22 cellular contexts compared by ENCODE assay signal in genomic region chr17:41634639-41635038, GRCh38. TPM values are rescaled to one million over a fixed set of nuclear protein-coding genes. Genes with fewer than 3 reads are reported as not detected.
DNase-seq lines count a peak whose midpoint lies in the region; ATAC-seq, FAIRE-seq and TF ChIP-seq lines count a peak whose summit lies in the region.
"Had no signal": no experiment of that assay in that cellular context is flagged by ENCODE, and none has a peak within 500 bp of the region (broad histone marks: within the 10 kb centered on the region; RNA-seq: fewer than 3 reads in every experiment).

No MANE protein-coding gene starts in this region.

- H3K36me3 ChIP-seq in WERI-Rb-1 (no peaks in the 10 kb centered on the region), right lobe of liver (no peaks in the 10 kb centered on the region), stomach (no peaks in the 10 kb centered on the region)
- H3K36me3 ChIP-seq: tibial artery had no signal

- no peak overlapping the region for H3K4me2 ChIP-seq in A549

- CTCF ChIA-PET in A549 (lab: Yijun Ruan, JAX) = interaction anchor here (0.6 to 4.5 kb wide), 6 partner anchors 13 to 1004 kb away, joined by 3 to 37 read pairs (median 4); no protein-coding TSS in a partner anchor

- DNase-seq in A549 (ENCODE audit: low read depth in 1 of 2, low spot score in 1 of 2) (no peak), WERI-Rb-1 (no peak), right lobe of liver (no peak), HPDE6-E6E7 (ENCODE audit: extremely low spot score) (no peak), stomach (no peak)
- no peak for DNase-seq in activated CD4-positive, CD25-positive, alpha-beta regulatory T cell treated with anti-CD3 and anti-CD28 coated beads, Interleukin-2, amount 50 U/mL, for 72 hours
- DNase-seq: activated CD8-positive, alpha-beta memory T cell treated with anti-CD3 and anti-CD28 coated beads, Interleukin-2, amount 50 U/mL, for 48 hours; COR-L47; effector memory CD4-positive, alpha-beta T cell; H9; NCI-H1092; stimulated activated CD8-positive, alpha-beta memory T cell treated with anti-CD3 and anti-CD28 coated beads, Interleukin-4, amount 100 ng/mL, for 48 hours; T-helper 2 cell; tibial artery had no signal

- TF ChIP-seq POLR2A in A549 (IDR thresholded peaks at IDR 0.05; ENCODE audit: low read length) (no peak), right lobe of liver (IDR thresholded peaks at IDR 0.05) (no peak), stomach (IDR thresholded peaks at IDR 0.05) (no peak)

- peak; percentile 15 to 44; a peak in 3 of 6 replicates for ATAC-seq in A549
- peak in 3 of 4 donors; percentile 3 to 12 (median 5) for ATAC-seq in right lobe of liver
- ATAC-seq: activated CD4-positive, CD25-positive, alpha-beta regulatory T cell treated with anti-CD3 and anti-CD28 coated beads, Interleukin-2, amount 50 U/mL, for 24 hours had no signal

- TF ChIP-seq RAD21 in A549 (conservative IDR thresholded peaks at IDR 0.05 in 1 of 2, IDR thresholded peaks at IDR 0.05 in 1 of 2) = no peak

- H3K27me3 ChIP-seq in WERI-Rb-1 (ENCODE audit: insufficient read depth, low read depth, severe bottlenecking) (no peaks in the 10 kb centered on the region), right lobe of liver (no peaks in the 10 kb centered on the region), stomach (peaks cover 0 to 14% (median 0%) of the 10 kb centered on the region in 3 donors)
- H3K27me3 ChIP-seq: tibial artery had no signal

- no peak overlapping the region for H3K4me3 ChIP-seq in A549
- no peak overlapping the region for H3K4me3 ChIP-seq in WERI-Rb-1 (ENCODE audit: low read depth, low read length)
- no peak overlapping the region for H3K4me3 ChIP-seq in right lobe of liver
- H3K4me3 ChIP-seq in stomach = peak overlapping the region in 1 of 4 donors; percentile 22
- H3K4me3 ChIP-seq: tibial artery had no signal

- POLR2A ChIA-PET in A549 (lab: Yijun Ruan, JAX) = no interaction called here

- H3K27ac ChIP-seq in A549 (no peak overlapping the region), WERI-Rb-1 (peak overlapping the region; percentile 30), right lobe of liver (no peak overlapping the region), stomach (no peak overlapping the region)
- H3K27ac ChIP-seq: tibial artery had no signal

- H3K9me3 ChIP-seq in A549 (no peaks in the 10 kb centered on the region), WERI-Rb-1 (ENCODE audit: severe bottlenecking) (no peaks in the 10 kb centered on the region), right lobe of liver (no peaks in the 10 kb centered on the region), stomach (no peaks in the 10 kb centered on the region)
- H3K9me3 ChIP-seq: tibial artery had no signal

- TF ChIP-seq EP300 in A549 (IDR thresholded peaks at IDR 0.05) (no peak), stomach (IDR thresholded peaks at IDR 0.05) (no peak)

- intact Hi-C loops in right lobe of liver (cut with DNase I) = no loop called here
- intact Hi-C loops in stomach (cut with DNase I; ENCODE audit: low total_unique reads) = loop anchor here (5.0 kb wide), 1 partner anchor 77 kb away; no protein-coding TSS in a partner anchor

- no peak for TF ChIP-seq CTCF in A549 (IDR thresholded peaks at IDR 0.05)
- TF ChIP-seq CTCF in WERI-Rb-1 (IDR thresholded peaks at IDR 0.05; ENCODE audit: low read depth, low read length) = no peak
- TF ChIP-seq CTCF in right lobe of liver (IDR thresholded peaks at IDR 0.05) = no peak
- no peak for TF ChIP-seq CTCF in stomach (IDR thresholded peaks at IDR 0.05)

- FAIRE-seq in A549 (lab: Jason Lieb, UNC) = no peak
- FAIRE-seq: GM12892 had no signal

- H3K4me1 ChIP-seq in A549 = no peaks in the 10 kb centered on the region
- no peaks in the 10 kb centered on the region for H3K4me1 ChIP-seq in right lobe of liver
- H3K4me1 ChIP-seq in stomach = peaks cover 8 to 20% (median 15%) of the 10 kb centered on the region in 4 donors

- WGBS in A549 (ENCODE audit: missing lambda C conversion rate) = 69% methylated on average over 6 of the region's 7 CpGs
- 60% methylated on average over 1 of the region's 7 CpGs for WGBS in right lobe of liver (ENCODE audit: insufficient coverage, low coverage, low lambda C conversion rate, missing lambda C conversion rate)
- 41 to 57% (median 50%) methylated on average over 5 to 7 of the region's 7 CpGs for WGBS in stomach, 5 donors

TF ChIP-seq in A549, 52 proteins besides CTCF, POLR2A, EP300 and RAD21 (continues in another document):
- TF ChIP-seq SREBF2 (IDR thresholded peaks at IDR 0.05) (no peak), FOXS1 (CRISPR knock-in tag; IDR thresholded peaks at IDR 0.05) (no peak), CBX2 (IDR thresholded peaks at IDR 0.05; ENCODE audit: borderline replicate concordance, low read depth) (no peak), KDM5A (IDR thresholded peaks at IDR 0.05) (no peak), HOXA7 (CRISPR knock-in tag; IDR thresholded peaks at IDR 0.05) (no peak), HOXB5 (CRISPR knock-in tag; IDR thresholded peaks at IDR 0.05) (no peak), HMGXB4 (CRISPR knock-in tag; IDR thresholded peaks at IDR 0.05; ENCODE audit: borderline replicate concordance) (no peak), MAFK (IDR thresholded peaks at IDR 0.05; ENCODE audit: partially characterized antibody) (no peak), JUNB (IDR thresholded peaks at IDR 0.05) (no peak), NPAS2 (CRISPR knock-in tag; IDR thresholded peaks at IDR 0.05; ENCODE audit: borderline replicate concordance) (no peak)
- TF ChIP-seq, protein P1, sequence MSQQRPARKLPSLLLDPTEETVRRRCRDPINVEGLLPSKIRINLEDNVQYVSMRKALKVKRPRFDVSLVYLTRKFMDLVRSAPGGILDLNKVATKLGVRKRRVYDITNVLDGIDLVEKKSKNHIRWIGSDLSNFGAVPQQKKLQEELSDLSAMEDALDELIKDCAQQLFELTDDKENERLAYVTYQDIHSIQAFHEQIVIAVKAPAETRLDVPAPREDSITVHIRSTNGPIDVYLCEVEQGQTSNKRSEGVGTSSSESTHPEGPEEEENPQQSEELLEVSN (IDR thresholded peaks at IDR 0.05; ENCODE audit: borderline replicate concordance, low read depth) = no peak
- TF ChIP-seq, protein P2, sequence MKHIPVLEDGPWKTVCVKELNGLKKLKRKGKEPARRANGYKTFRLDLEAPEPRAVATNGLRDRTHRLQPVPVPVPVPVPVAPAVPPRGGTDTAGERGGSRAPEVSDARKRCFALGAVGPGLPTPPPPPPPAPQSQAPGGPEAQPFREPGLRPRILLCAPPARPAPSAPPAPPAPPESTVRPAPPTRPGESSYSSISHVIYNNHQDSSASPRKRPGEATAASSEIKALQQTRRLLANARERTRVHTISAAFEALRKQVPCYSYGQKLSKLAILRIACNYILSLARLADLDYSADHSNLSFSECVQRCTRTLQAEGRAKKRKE (CRISPR knock-in tag; IDR thresholded peaks at IDR 0.05; ENCODE audit: low read depth) = no peak

RNA-seq across cellular contexts. Expression of gene KRT17, which starts 10.3 kb away (rescaled TPM):
- polyA plus RNA-seq in A549 (2011; rRNA removed) (0.78 and 1.2 TPM in 2 replicates), A549 (2017; fragmentation: RNase III; extraction: RNeasy Plus Mini Kit Qiagen cat#74134 plus additional on column Dnase treatment) (0.43 to 0.57 TPM (median 0.56 TPM) in 3 replicates), stomach (10 to 100 TPM in 1 of 3 donors, 1 to 10 TPM in 2; 2.0 to 14.2 (median 6.0) TPM)
- 1.1 and 1.4 TPM in 2 replicates for polyA plus RNA-seq in A549 (2012; cell fraction: cytosol; rRNA removed)
- 1.2 and 2.0 TPM in 2 replicates for polyA plus RNA-seq in A549 (2012; cell fraction: nucleus; rRNA removed)
- polyA minus RNA-seq in A549 (2011; rRNA and poly(A)+ RNA removed) = 0.83 and 1.2 TPM in 2 replicates
- total RNA-seq in right lobe of liver (not detected), stomach (10 to 100 TPM in 2 of 5 donors, 1 to 10 TPM in 2, not detected in 1; 1.6 to 13.6 (median 8.1) TPM)
- total RNA-seq: cardiac septum, G401, liver had no signal
- polyA plus RNA-seq: neural cell had no signal

RNA-seq across cellular contexts. Expression of gene KRT16, which starts 22.1 kb away (rescaled TPM):
- polyA plus RNA-seq in A549 (2011; rRNA removed) (0.21 and 0.28 TPM in 2 replicates), A549 (2017; fragmentation: RNase III; extraction: RNeasy Plus Mini Kit Qiagen cat#74134 plus additional on column Dnase treatment) (0.44 TPM in 1 of 3 replicates, not detected in the others), stomach (10 to 100 TPM in 1 of 3 donors, 1 to 10 TPM in 1, not detected in 1; 1.3 to 32.8 TPM)
- polyA plus RNA-seq in A549 (2012; cell fraction: cytosol; rRNA removed) = 0.13 and 0.28 TPM in 2 replicates
- 0.53 and 0.90 TPM in 2 replicates for polyA plus RNA-seq in A549 (2012; cell fraction: nucleus; rRNA removed)
- 0.29 and 0.70 TPM in 2 replicates for polyA minus RNA-seq in A549 (2011; rRNA and poly(A)+ RNA removed)
- total RNA-seq in right lobe of liver (not detected), stomach (1 to 10 TPM in 1 of 5 donors, not detected in 4; 1.1 TPM)
- total RNA-seq: activated naive CD4-positive, alpha-beta T cell treated with anti-CD3 and anti-CD28 coated beads, Interleukin-2, amount 50 U/mL, for 72 hours; cardiac septum; G401; H9; liver had no signal
- polyA plus RNA-seq: liver, neural cell had no signal

RNA-seq across cellular contexts. Expression of gene KRT14, which starts 47.9 kb away (rescaled TPM):
- 0.04 TPM in 1 of 2 replicates, not detected in the other for polyA plus RNA-seq in A549 (2011; rRNA removed)
- 0.05 and 0.08 TPM in 2 replicates for polyA plus RNA-seq in A549 (2012; cell fraction: cytosol; rRNA removed)
- 0.17 and 0.31 TPM in 2 replicates for polyA plus RNA-seq in A549 (2012; cell fraction: nucleus; rRNA removed)
- polyA plus RNA-seq in A549 (2017; fragmentation: RNase III; extraction: RNeasy Plus Mini Kit Qiagen cat#74134 plus additional on column Dnase treatment) = 0.07 to 0.10 TPM (median 0.09 TPM) in 3 replicates
- polyA minus RNA-seq in A549 (2011; rRNA and poly(A)+ RNA removed) = 0.21 TPM in 1 of 2 replicates, not detected in the other
- total RNA-seq in right lobe of liver = under 1 TPM in 1 of 6 experiments, not detected in 5; 0.24 TPM
- 1 to 10 TPM in 1 of 5 donors, not detected in 4; 1.3 TPM for total RNA-seq in stomach
- polyA plus RNA-seq in stomach = 100 to 1,000 TPM in 1 of 3 donors, 1 to 10 TPM in 1, not detected in 1; 2.4 to 164 TPM
- total RNA-seq: activated naive CD4-positive, alpha-beta T cell treated with anti-CD3 and anti-CD28 coated beads, Interleukin-2, amount 50 U/mL, for 72 hours; cardiac septum; G401; H9; liver; RPMI7951 had no signal
- polyA plus RNA-seq: liver, neural cell had no signal

RNA-seq across cellular contexts. Expression of gene EIF1, which starts 54.0 kb away (rescaled TPM):
- polyA plus RNA-seq in A549 (2011; rRNA removed) = 873 and 1,224 TPM in 2 replicates
- polyA plus RNA-seq in A549 (2012; cell fraction: cytosol; rRNA removed) = 405 and 437 TPM in 2 replicates
- 286 and 291 TPM in 2 replicates for polyA plus RNA-seq in A549 (2012; cell fraction: nucleus; rRNA removed)
- 827 to 920 TPM (median 834 TPM) in 3 replicates for polyA plus RNA-seq in A549 (2017; fragmentation: RNase III; extraction: RNeasy Plus Mini Kit Qiagen cat#74134 plus additional on column Dnase treatment)
- 275 and 286 TPM in 2 replicates for polyA minus RNA-seq in A549 (2011; rRNA and poly(A)+ RNA removed)
- total RNA-seq in right lobe of liver = 100 to 1,000 TPM; 284 to 454 (median 404) TPM
- total RNA-seq in stomach = 100 to 1,000 TPM in 3 of 5 donors, 10 to 100 TPM in 2; 62.4 to 255 (median 187) TPM
- 100 to 1,000 TPM; 333 to 972 (median 834) TPM for polyA plus RNA-seq in stomach
